10 cellular contexts compared by ENCODE assay signal in the genomic region with DNA sequence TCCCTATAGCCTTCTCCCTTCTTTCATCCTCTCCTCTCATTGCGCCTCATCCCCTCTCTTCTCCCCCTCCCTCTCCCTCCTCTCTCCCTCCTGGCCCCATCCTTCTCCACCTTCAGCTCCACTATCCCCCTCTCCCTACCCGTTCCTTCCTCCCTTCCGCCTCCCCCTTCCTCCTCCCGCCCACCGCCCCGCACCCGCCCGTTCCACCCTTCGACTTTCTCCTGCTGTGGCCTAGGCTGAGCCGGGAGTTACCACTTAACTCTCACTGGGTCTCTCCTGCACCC. TPM values are rescaled to one million over a fixed set of nuclear protein-coding genes. Genes with fewer than 3 reads are reported as not detected.
A peak's percentile ranks its signal among the peaks of the same experiment; 100 is the strongest.
DNase-seq lines count a peak whose midpoint lies in the region; ATAC-seq and TF ChIP-seq lines count a peak whose summit lies in the region.
"Had no signal": no experiment of that assay in that cellular context is flagged by ENCODE, and none has a peak within 500 bp of the region (broad histone marks: within the 10 kb centered on the region; RNA-seq: fewer than 3 reads in every experiment).

No MANE protein-coding gene starts in this region.

- no peak overlapping the region for H3K23ac ChIP-seq in neuronal stem cell (ENCODE audit: low read depth, low read length, poor library complexity)

- H2BK15ac ChIP-seq in neuronal stem cell (ENCODE audit: low read length) = no peak overlapping the region

- H3K14ac ChIP-seq in neuronal stem cell (ENCODE audit: low read length) = no peak overlapping the region

- H3K4me3 ChIP-seq in BLaER1 (peak overlapping the region; percentile 69), HUES48 (ENCODE audit: low read depth, low read length) (peak overlapping the region; percentile 66), fibroblast of pulmonary artery (replicated peaks; ENCODE audit: low read depth, low read length) (peak overlapping the region; percentile 67), neuronal stem cell (ENCODE audit: low read length in 2 of 2) (peak overlapping the region in 1 of 2 donors; percentile 81)

- H3K79me1 ChIP-seq in neuronal stem cell (ENCODE audit: low read depth, low read length) = peaks cover 4% of the 10 kb centered on the region

- H3K4me2 ChIP-seq in BLaER1 (peak overlapping the region; percentile 88), neuronal stem cell (ENCODE audit: insufficient read depth, low read length, poor library complexity, severe bottlenecking) (peak overlapping the region; percentile 90)

- H3K4me1 ChIP-seq in BLaER1 (peaks cover 32% of the 10 kb centered on the region), HUES48 (ENCODE audit: control insufficient read depth, insufficient read depth, low read length) (peaks cover 7% of the 10 kb centered on the region), neuronal stem cell (ENCODE audit: control insufficient read depth in 2 of 2, insufficient read depth in 1 of 2, low read depth in 1 of 2, low read length in 2 of 2) (peaks cover 8 to 11% of the 10 kb centered on the region in 2 donors)

- no peak overlapping the region for H2BK12ac ChIP-seq in neuronal stem cell (ENCODE audit: low read length)

- no peak overlapping the region for H2BK120ac ChIP-seq in neuronal stem cell (ENCODE audit: low read depth, low read length)

- H3K36me3 ChIP-seq in BLaER1 = no peaks in the 10 kb centered on the region
- no peaks in the 10 kb centered on the region for H3K36me3 ChIP-seq in HUES48 (ENCODE audit: control insufficient read depth, insufficient read depth, low read length)
- no peaks in the 10 kb centered on the region for H3K36me3 ChIP-seq in neuronal stem cell (replicated peaks in 1 of 2; ENCODE audit: control insufficient read depth in 2 of 2, insufficient read depth in 2 of 2, low read length in 2 of 2)

- WGBS in neuronal stem cell (ENCODE audit: extremely low coverage in 2 of 2, insufficient read length in 2 of 2, insufficient replicate concordance in 1 of 2), 2 donors = no CpG with 5 or more reads among the region's 10 CpGs

- peak overlapping the region; percentile 91 for H2AFZ ChIP-seq in neuronal stem cell (ENCODE audit: low read length)

- H3K27me3 ChIP-seq in BLaER1 (peaks cover 49% of the 10 kb centered on the region), HUES48 (ENCODE audit: control insufficient read depth, insufficient read depth, low read length) (peaks cover 41% of the 10 kb centered on the region), neuronal stem cell (ENCODE audit: control insufficient read depth in 3 of 3, insufficient read depth in 3 of 3, low read depth in 1 of 3, low read length in 3 of 3) (peaks cover 20 to 68% (median 40%) of the 10 kb centered on the region in 3 experiments)

- H4K20me1 ChIP-seq in BLaER1 = no peaks in the 10 kb centered on the region

- DNase-seq in fibroblast of pulmonary artery (ENCODE audit: low read depth) = peak; percentile 6
- DNase-seq in neuronal stem cell (ENCODE audit: low spot score) = no peak
- no peak for DNase-seq in dermis blood vessel endothelial cell
- no peak for DNase-seq in left lobe of liver (ENCODE audit: low spot score)
- DNase-seq: NCI-H1105 treated with DMSO at 0.1 percent for 48 hours had no signal

- no peak overlapping the region for H2AK5ac ChIP-seq in neuronal stem cell (ENCODE audit: low read depth, low read length)

- ATAC-seq in left lobe of liver (no peak), HG03039 (IDR thresholded peaks at IDR 0.05; ENCODE audit: unreplicated experiment) (no peak), GM21825 (IDR thresholded peaks at IDR 0.05; ENCODE audit: unreplicated experiment) (no peak)

- no peak overlapping the region for H3K4ac ChIP-seq in neuronal stem cell (ENCODE audit: low read length)

- H3K9ac ChIP-seq in BLaER1 (peak overlapping the region; percentile 67; the same call in 1 of the 2 replicates), HUES48 (ENCODE audit: low read depth, low read length) (no peak overlapping the region), neuronal stem cell (ENCODE audit: low read depth, low read length, poor library complexity) (no peak overlapping the region)

- no peak overlapping the region for H4K91ac ChIP-seq in neuronal stem cell (ENCODE audit: low read depth, low read length, poor library complexity)

- H4K8ac ChIP-seq in neuronal stem cell (ENCODE audit: low read depth, low read length) = no peak overlapping the region

- TF ChIP-seq CTCF in fibroblast of pulmonary artery (IDR thresholded peaks at IDR 0.05; ENCODE audit: low read length, missing control alignments) = no peak

- H3K9me3 ChIP-seq in BLaER1 (no peaks in the 10 kb centered on the region), HUES48 (ENCODE audit: control insufficient read depth, insufficient read depth, low read length) (no peaks in the 10 kb centered on the region), neuronal stem cell (replicated peaks in 1 of 2; ENCODE audit: control insufficient read depth in 2 of 2, insufficient read depth in 1 of 2, low read depth in 1 of 2, low read length in 2 of 2) (peaks cover 0 to 2% of the 10 kb centered on the region in 2 donors)

- H2BK5ac ChIP-seq in neuronal stem cell (ENCODE audit: low read length) = no peak overlapping the region

- H3K27ac ChIP-seq in BLaER1 = no peak overlapping the region
- H3K27ac ChIP-seq in HUES48 (ENCODE audit: low read depth, low read length) = no peak overlapping the region
- H3K27ac ChIP-seq in neuronal stem cell (replicated peaks; ENCODE audit: low read length) = no peak overlapping the region
- H3K27ac ChIP-seq: RWPE1 had no signal

- H3K18ac ChIP-seq in neuronal stem cell (ENCODE audit: low read length) = no peak overlapping the region

RNA-seq across cellular contexts. Expression of a gene that starts 1.6 kb away (rescaled TPM):
- polyA plus RNA-seq in neuronal stem cell (2013, experiment 1 of 2) = 0.74 TPM
- 0.76 TPM for polyA plus RNA-seq in neuronal stem cell (2013, experiment 2 of 2)
- 54.4 and 56.5 TPM in 2 replicates for total RNA-seq in dermis blood vessel endothelial cell
- 7.1 TPM for total RNA-seq in left lobe of liver

RNA-seq across cellular contexts. Expression of a gene that starts 9.3 kb away (rescaled TPM):
- 342 TPM for polyA plus RNA-seq in neuronal stem cell (2013, experiment 1 of 2)
- 328 TPM for polyA plus RNA-seq in neuronal stem cell (2013, experiment 2 of 2)
- 267 and 268 TPM in 2 replicates for total RNA-seq in dermis blood vessel endothelial cell
- total RNA-seq in left lobe of liver = 33.2 TPM

RNA-seq across cellular contexts. Expression of a gene that starts 21.6 kb away (rescaled TPM):
- 50.9 TPM for polyA plus RNA-seq in neuronal stem cell (2013, experiment 1 of 2)
- polyA plus RNA-seq in neuronal stem cell (2013, experiment 2 of 2) = 51.1 TPM
- total RNA-seq in dermis blood vessel endothelial cell = 45.6 and 60.8 TPM in 2 replicates
- 15.1 TPM for total RNA-seq in left lobe of liver

RNA-seq across cellular contexts. Expression of a gene that starts 46.2 kb away (rescaled TPM):
- 77.4 TPM for polyA plus RNA-seq in neuronal stem cell (2013, experiment 1 of 2)
- 76.9 TPM for polyA plus RNA-seq in neuronal stem cell (2013, experiment 2 of 2)
- total RNA-seq in dermis blood vessel endothelial cell (21.1 and 25.9 TPM in 2 replicates), left lobe of liver (24.5 TPM)

RNA-seq across cellular contexts. Expression of a gene that starts 47.8 kb away (rescaled TPM):
- polyA plus RNA-seq in neuronal stem cell (2013, experiment 1 of 2) = 24.8 TPM
- 24.2 TPM for polyA plus RNA-seq in neuronal stem cell (2013, experiment 2 of 2)
- total RNA-seq in dermis blood vessel endothelial cell (31.3 and 42.7 TPM in 2 replicates), left lobe of liver (21.9 TPM)
